Comparison of ENCODE assay signal across 1 cellular context in genomic region chr6:44127186-44128019, GRCh38.
A peak's percentile ranks its signal among the peaks of the same experiment; 100 is the strongest.
TF ChIP-seq lines count a peak whose summit lies in the region.

TSS of gene MRPL14 (minus strand) at chr6:44127452. CDS start at chr6:44116611, 10,841 bp downstream.
TSS of gene TMEM63B (plus strand) at chr6:44127554. CDS start at chr6:44134585, 7,031 bp downstream.

TF ChIP-seq in H1, 55 proteins besides CTCF, POLR2A, EP300 and RAD21:
- TF ChIP-seq ATF3 (IDR thresholded peaks at IDR 0.05; ENCODE audit: insufficient read depth, low read depth, low read length), result no peak
- no peak for TF ChIP-seq ZNF274 (IDR thresholded peaks at IDR 0.05; ENCODE audit: borderline replicate concordance, extremely low read depth, low read length)
- TF ChIP-seq SP4 (IDR thresholded peaks at IDR 0.05; ENCODE audit: low read length), result no peak
- no peak for TF ChIP-seq CREB1 (IDR thresholded peaks at IDR 0.05)
- TF ChIP-seq RBBP5 (IDR thresholded peaks at IDR 0.05; ENCODE audit: borderline replicate concordance, low read depth, low read length), result 0 out of 2 replicates have a peak, but pooled peaks have one; percentile 28
- TF ChIP-seq CHD2 (IDR thresholded peaks at IDR 0.05; ENCODE audit: low read length), result no peak
- no peak for TF ChIP-seq NANOG (IDR thresholded peaks at IDR 0.05; ENCODE audit: insufficient read depth, low read depth, low read length, poor library complexity, severe bottlenecking)
- no peak for TF ChIP-seq TEAD4 (IDR thresholded peaks at IDR 0.05; ENCODE audit: low read depth, low read length)
- TF ChIP-seq NRF1 (IDR thresholded peaks at IDR 0.05; ENCODE audit: low read depth, low read length), result peak; percentile 79
- no peak for TF ChIP-seq TBP (IDR thresholded peaks at IDR 0.05; ENCODE audit: low read depth, low read length)
- no peak for TF ChIP-seq SP1 (IDR thresholded peaks at IDR 0.05; ENCODE audit: low read depth, low read length)
- peak; percentile 45 for TF ChIP-seq KDM4A (IDR thresholded peaks at IDR 0.05; ENCODE audit: low read depth, low read length, severe bottlenecking)
- TF ChIP-seq EZH2 (IDR thresholded peaks at IDR 0.05; ENCODE audit: low read depth, low read length, severe bottlenecking), result no peak
- no peak for TF ChIP-seq SAP30 (IDR thresholded peaks at IDR 0.05; ENCODE audit: insufficient read depth, insufficient replicate concordance, low read length)
- no peak for TF ChIP-seq POU5F1 (IDR thresholded peaks at IDR 0.05; ENCODE audit: low read depth, low read length)
- no peak for TF ChIP-seq CBX8 (IDR thresholded peaks at IDR 0.05; ENCODE audit: borderline replicate concordance, low read depth, low read length)
- TF ChIP-seq SIRT6 (IDR thresholded peaks at IDR 0.05; ENCODE audit: low read length), result no peak
- no peak for TF ChIP-seq SP2 (IDR thresholded peaks at IDR 0.05; ENCODE audit: low read length)
- 0 out of 4 replicates have a peak, but pooled peaks have one; percentile 12 to 33 for TF ChIP-seq HDAC2 (IDR thresholded peaks at IDR 0.05; ENCODE audit: borderline replicate concordance in 1 of 2, low read depth in 2 of 2, low read length in 2 of 2)
- TF ChIP-seq CBX5 (IDR thresholded peaks at IDR 0.05; ENCODE audit: low read depth, low read length), result no peak
- TF ChIP-seq RFX5 (IDR thresholded peaks at IDR 0.05; ENCODE audit: borderline replicate concordance, low read depth, low read length), result no peak
- TF ChIP-seq PHF8 (conservative IDR thresholded peaks at IDR 0.05; ENCODE audit: low read depth, low read length), result peak; percentile 87
- no peak for TF ChIP-seq USF2 (IDR thresholded peaks at IDR 0.05; ENCODE audit: low read length)
- TF ChIP-seq TAF7 (optimal IDR thresholded peaks at IDR 0.05; ENCODE audit: borderline replicate concordance, low read depth, low read length), result no peak
- no peak for TF ChIP-seq HDAC6 (IDR thresholded peaks at IDR 0.05; ENCODE audit: low read depth, low read length)
- TF ChIP-seq SIX5 (IDR thresholded peaks at IDR 0.05; ENCODE audit: low read depth, low read length), result no peak
- peak; percentile 64; the same call in 1 of the 2 replicates for TF ChIP-seq BACH1 (IDR thresholded peaks at IDR 0.05; ENCODE audit: low read length)
- no peak for TF ChIP-seq SIN3A (conservative IDR thresholded peaks at IDR 0.05 in 1 of 2, IDR thresholded peaks at IDR 0.05 in 1 of 2; ENCODE audit: low read depth in 1 of 2, low read length in 2 of 2)
- TF ChIP-seq MAFK (IDR thresholded peaks at IDR 0.05; ENCODE audit: low read depth, low read length), result no peak
- TF ChIP-seq EGR1 (IDR thresholded peaks at IDR 0.05; ENCODE audit: borderline replicate concordance, low read depth, low read length), result no peak
- TF ChIP-seq CHD7 (IDR thresholded peaks at IDR 0.05; ENCODE audit: insufficient replicate concordance, low read length), result no peak
- TF ChIP-seq ASH2L (IDR thresholded peaks at IDR 0.05; ENCODE audit: low read length), result peak; percentile 66
- TF ChIP-seq KDM1A (IDR thresholded peaks at IDR 0.05; ENCODE audit: borderline replicate concordance, low read length), result 0 out of 2 replicates have a peak, but pooled peaks have one; percentile 46
- TF ChIP-seq FOSL1 (IDR thresholded peaks at IDR 0.05; ENCODE audit: insufficient read depth, low read depth, low read length), result no peak
- no peak for TF ChIP-seq JUND (IDR thresholded peaks at IDR 0.05; ENCODE audit: low read length)
- TF ChIP-seq POLR2AphosphoS5 (IDR thresholded peaks at IDR 0.05; ENCODE audit: low read depth, low read length), result peak; percentile 70
- TF ChIP-seq KDM5A (IDR thresholded peaks at IDR 0.05; ENCODE audit: low read length), result no peak
- no peak for TF ChIP-seq E2F6 (IDR thresholded peaks at IDR 0.05)
- TF ChIP-seq SRF (IDR thresholded peaks at IDR 0.05; ENCODE audit: low read depth, low read length), result no peak
- peak; percentile 68 for TF ChIP-seq TAF1 (IDR thresholded peaks at IDR 0.05; ENCODE audit: low read depth, low read length)
- no peak for TF ChIP-seq YY1 (IDR thresholded peaks at IDR 0.05; ENCODE audit: low read depth, low read length)
